Comparison of ENCODE assay signal across 1 cellular context in the genomic region with DNA sequence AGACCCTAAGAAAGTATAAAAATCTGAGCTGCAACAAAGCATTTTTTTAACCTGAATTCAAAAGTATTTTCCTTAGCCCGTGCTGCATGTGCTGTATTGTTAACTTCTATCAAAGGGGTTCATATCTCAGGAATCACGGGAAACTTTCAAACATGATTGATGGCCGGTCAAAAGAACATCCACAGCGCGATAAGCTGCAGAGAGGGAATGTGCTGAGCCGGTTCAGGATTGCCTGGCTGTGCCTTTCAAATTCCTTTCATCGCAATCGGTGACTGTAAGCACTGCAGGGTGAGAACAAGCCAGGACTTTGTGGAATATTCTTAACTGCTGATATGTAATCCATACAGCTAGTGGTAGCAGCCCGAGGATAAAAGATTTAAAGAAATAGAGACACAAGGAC.
TF ChIP-seq lines count a peak whose summit lies in the region.

No MANE protein-coding gene starts in this region.

TF ChIP-seq in SK-N-SH, 30 proteins besides CTCF, POLR2A, EP300 and RAD21 (continued from another document):
- TF ChIP-seq, protein P1, sequence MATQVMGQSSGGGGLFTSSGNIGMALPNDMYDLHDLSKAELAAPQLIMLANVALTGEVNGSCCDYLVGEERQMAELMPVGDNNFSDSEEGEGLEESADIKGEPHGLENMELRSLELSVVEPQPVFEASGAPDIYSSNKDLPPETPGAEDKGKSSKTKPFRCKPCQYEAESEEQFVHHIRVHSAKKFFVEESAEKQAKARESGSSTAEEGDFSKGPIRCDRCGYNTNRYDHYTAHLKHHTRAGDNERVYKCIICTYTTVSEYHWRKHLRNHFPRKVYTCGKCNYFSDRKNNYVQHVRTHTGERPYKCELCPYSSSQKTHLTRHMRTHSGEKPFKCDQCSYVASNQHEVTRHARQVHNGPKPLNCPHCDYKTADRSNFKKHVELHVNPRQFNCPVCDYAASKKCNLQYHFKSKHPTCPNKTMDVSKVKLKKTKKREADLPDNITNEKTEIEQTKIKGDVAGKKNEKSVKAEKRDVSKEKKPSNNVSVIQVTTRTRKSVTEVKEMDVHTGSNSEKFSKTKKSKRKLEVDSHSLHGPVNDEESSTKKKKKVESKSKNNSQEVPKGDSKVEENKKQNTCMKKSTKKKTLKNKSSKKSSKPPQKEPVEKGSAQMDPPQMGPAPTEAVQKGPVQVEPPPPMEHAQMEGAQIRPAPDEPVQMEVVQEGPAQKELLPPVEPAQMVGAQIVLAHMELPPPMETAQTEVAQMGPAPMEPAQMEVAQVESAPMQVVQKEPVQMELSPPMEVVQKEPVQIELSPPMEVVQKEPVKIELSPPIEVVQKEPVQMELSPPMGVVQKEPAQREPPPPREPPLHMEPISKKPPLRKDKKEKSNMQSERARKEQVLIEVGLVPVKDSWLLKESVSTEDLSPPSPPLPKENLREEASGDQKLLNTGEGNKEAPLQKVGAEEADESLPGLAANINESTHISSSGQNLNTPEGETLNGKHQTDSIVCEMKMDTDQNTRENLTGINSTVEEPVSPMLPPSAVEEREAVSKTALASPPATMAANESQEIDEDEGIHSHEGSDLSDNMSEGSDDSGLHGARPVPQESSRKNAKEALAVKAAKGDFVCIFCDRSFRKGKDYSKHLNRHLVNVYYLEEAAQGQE (IDR thresholded peaks at IDR 0.05; ENCODE audit: low read depth, low read length), result no peak
- TF ChIP-seq, protein P2, sequence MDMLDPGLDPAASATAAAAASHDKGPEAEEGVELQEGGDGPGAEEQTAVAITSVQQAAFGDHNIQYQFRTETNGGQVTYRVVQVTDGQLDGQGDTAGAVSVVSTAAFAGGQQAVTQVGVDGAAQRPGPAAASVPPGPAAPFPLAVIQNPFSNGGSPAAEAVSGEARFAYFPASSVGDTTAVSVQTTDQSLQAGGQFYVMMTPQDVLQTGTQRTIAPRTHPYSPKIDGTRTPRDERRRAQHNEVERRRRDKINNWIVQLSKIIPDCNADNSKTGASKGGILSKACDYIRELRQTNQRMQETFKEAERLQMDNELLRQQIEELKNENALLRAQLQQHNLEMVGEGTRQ (IDR thresholded peaks at IDR 0.05; ENCODE audit: borderline replicate concordance, low read depth, low read length), result no peak
- TF ChIP-seq RCOR1 (IDR thresholded peaks at IDR 0.05; ENCODE audit: low read length) (no peak), EZH2phosphoT487 (IDR thresholded peaks at IDR 0.05; ENCODE audit: borderline replicate concordance, low read depth) (no peak), RFX5 (IDR thresholded peaks at IDR 0.05; ENCODE audit: low read length) (no peak), ELF1 (IDR thresholded peaks at IDR 0.05) (no peak), MEF2A (IDR thresholded peaks at IDR 0.05; ENCODE audit: borderline replicate concordance, low read depth) (no peak), JUND (IDR thresholded peaks at IDR 0.05) (no peak), TCF12 (IDR thresholded peaks at IDR 0.05) (no peak), MXI1 (IDR thresholded peaks at IDR 0.05; ENCODE audit: low read depth, low read length) (no peak), FOXM1 (IDR thresholded peaks at IDR 0.05; ENCODE audit: low read depth) (no peak), SIN3A (IDR thresholded peaks at IDR 0.05; ENCODE audit: borderline replicate concordance, low read depth, low read length) (no peak), GABPA (IDR thresholded peaks at IDR 0.05; ENCODE audit: low read depth) (no peak), TAF1 (IDR thresholded peaks at IDR 0.05; ENCODE audit: borderline replicate concordance, low read depth, low read length) (no peak)
- TF ChIP-seq, protein P3, sequence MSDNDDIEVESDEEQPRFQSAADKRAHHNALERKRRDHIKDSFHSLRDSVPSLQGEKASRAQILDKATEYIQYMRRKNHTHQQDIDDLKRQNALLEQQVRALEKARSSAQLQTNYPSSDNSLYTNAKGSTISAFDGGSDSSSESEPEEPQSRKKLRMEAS (IDR thresholded peaks at IDR 0.05; ENCODE audit: low read depth), result no peak
